In genomic region chr22:38017272-38017920, GRCh38 we compare ENCODE assay signal across 1 cellular context.
TF ChIP-seq lines count a peak whose summit lies in the region.

No MANE protein-coding gene starts in this region.

TF ChIP-seq in endothelial cell of umbilical vein, 7 proteins besides CTCF, POLR2A, EP300 and RAD21:
- TF ChIP-seq GATA2 (IDR thresholded peaks at IDR 0.05; ENCODE audit: insufficient read depth, insufficient read length, low read depth, low read length): no peak
- TF ChIP-seq MAX (IDR thresholded peaks at IDR 0.05; ENCODE audit: insufficient read depth, insufficient read length): no peak
- no peak for TF ChIP-seq POLR2AphosphoS5 (IDR thresholded peaks at IDR 0.05; ENCODE audit: insufficient read depth, low read depth, low read length)
- TF ChIP-seq EZH2 (IDR thresholded peaks at IDR 0.05; ENCODE audit: borderline replicate concordance, low read depth, low read length, severe bottlenecking): no peak
- no peak for TF ChIP-seq FOS (IDR thresholded peaks at IDR 0.05; ENCODE audit: borderline replicate concordance, insufficient read depth, low read length)
- no peak for TF ChIP-seq JUN (IDR thresholded peaks at IDR 0.05; ENCODE audit: borderline replicate concordance, insufficient read depth, insufficient read length, low read depth)
- TF ChIP-seq MYC (IDR thresholded peaks at IDR 0.05; ENCODE audit: low read depth, low read length): no peak
